In the genomic region with DNA sequence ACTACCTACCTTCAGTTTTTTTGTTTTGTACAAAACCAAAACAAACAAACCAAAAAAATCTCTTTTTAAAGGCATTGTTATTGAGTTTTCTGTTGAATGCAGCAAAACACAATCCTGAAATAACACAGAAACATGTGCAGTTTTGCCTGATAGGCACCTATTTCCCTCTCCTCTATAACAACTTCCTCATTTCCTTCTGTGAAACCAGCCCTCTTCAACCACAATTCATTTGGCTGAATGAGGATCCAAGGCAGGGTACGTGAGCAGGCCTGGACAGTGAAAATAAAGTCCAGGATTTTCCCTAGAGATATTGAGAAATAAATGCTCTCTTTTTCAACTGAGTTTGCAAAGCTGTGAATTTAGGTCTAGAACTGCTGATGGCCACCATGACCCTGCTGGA, we compare ENCODE assay signal across 24 cellular contexts.
"Had no signal": no experiment of that assay in that cellular context is flagged by ENCODE, and none has a peak within 500 bp of the region (broad histone marks: within the 10 kb centered on the region; RNA-seq: fewer than 3 reads in every experiment).

No MANE protein-coding gene starts in this region.

- H3K27ac Mint-ChIP-seq: activated naive CD4-positive, alpha-beta T cell treated with anti-CD3 and anti-CD28 coated beads, Interleukin-2, amount 10 ng/mL, durations not matched to agents 7 days and 5 days; activated naive CD8-positive, alpha-beta T cell treated with anti-CD3 and anti-CD28 coated beads, Interleukin-2, amount 50 U/mL, for 24 hours; endodermal cell; natural killer cell treated with Interleukin-12 subunit alpha and Interleukin-12 subunit beta and Interleukin-15 and Interleukin-18, amount 100 ng/mL, for 72 hours; stimulated activated effector memory CD8-positive, alpha-beta T cell treated with anti-CD3 and anti-CD28 coated beads, Interleukin-12 subunit alpha, Interleukin-12 subunit beta, amount 100 ng/mL, for 72 hours had no signal

- H3K36me3 Mint-ChIP-seq: activated naive CD4-positive, alpha-beta T cell treated with anti-CD3 and anti-CD28 coated beads, Interleukin-2, amount 10 ng/mL, durations not matched to agents 7 days and 5 days; natural killer cell treated with Interleukin-12 subunit alpha and Interleukin-12 subunit beta and Interleukin-15 and Interleukin-18, amount 100 ng/mL, for 72 hours; stimulated activated effector memory CD8-positive, alpha-beta T cell treated with anti-CD3 and anti-CD28 coated beads, Interleukin-12 subunit alpha, Interleukin-12 subunit beta, amount 100 ng/mL, for 72 hours had no signal

- H3K4me1 Mint-ChIP-seq: activated naive CD4-positive, alpha-beta T cell treated with anti-CD3 and anti-CD28 coated beads, Interleukin-2, amount 10 ng/mL, durations not matched to agents 7 days and 5 days; activated naive CD8-positive, alpha-beta T cell treated with anti-CD3 and anti-CD28 coated beads, Interleukin-2, amount 50 U/mL, for 24 hours; stimulated activated effector memory CD8-positive, alpha-beta T cell treated with anti-CD3 and anti-CD28 coated beads, Interleukin-12 subunit alpha, Interleukin-12 subunit beta, amount 100 ng/mL, for 72 hours had no signal

- DNase-seq: activated CD4-positive, alpha-beta T cell treated with anti-CD3 and anti-CD28 coated beads for 1 hour; activated CD8-positive, alpha-beta memory T cell treated with anti-CD3 and anti-CD28 coated beads for 24 hours; activated CD8-positive, alpha-beta memory T cell treated with anti-CD3 and anti-CD28 coated beads, Interleukin-2, amount 50 U/mL, for 48 hours; activated effector memory CD4-positive, alpha-beta T cell treated with Interleukin-2 at 50 U/mL for 16 hours; activated naive CD4-positive, alpha-beta T cell treated with anti-CD3 and anti-CD28 coated beads, Interleukin-2, amount 10 ng/mL, durations not matched to agents 7 days and 5 days; activated naive CD8-positive, alpha-beta T cell treated with anti-CD3 and anti-CD28 coated beads, Interleukin-2, amount 50 U/mL, for 24 hours; activated T-cell treated with anti-CD3 and anti-CD28 coated beads, Interleukin-2, amount 50 U/mL, for 48 hours; aorta; brain microvascular endothelial cell; central memory CD4-positive, alpha-beta T cell; dorsolateral prefrontal cortex; endodermal cell; foreskin keratinocyte; left cardiac atrium; mesendoderm; right lobe of liver; small intestine; stimulated activated CD4-positive, alpha-beta T cell treated with anti-CD3 and anti-CD28 coated beads, Interleukin-15, amount 100 ng/mL, for 24 hours; stimulated activated CD4-positive, alpha-beta T cell treated with anti-CD3 and anti-CD28 coated beads, Interleukin-4, amount 100 ng/mL, for 1 hour; T1000; WERI-Rb-1 had no signal

- FAIRE-seq: colon, small intestine had no signal

- H3K4me3 Mint-ChIP-seq: activated naive CD4-positive, alpha-beta T cell treated with anti-CD3 and anti-CD28 coated beads, Interleukin-2, amount 10 ng/mL, durations not matched to agents 7 days and 5 days; activated naive CD8-positive, alpha-beta T cell treated with anti-CD3 and anti-CD28 coated beads, Interleukin-2, amount 50 U/mL, for 24 hours; endodermal cell; natural killer cell treated with Interleukin-12 subunit alpha and Interleukin-12 subunit beta and Interleukin-15 and Interleukin-18, amount 100 ng/mL, for 72 hours; stimulated activated effector memory CD8-positive, alpha-beta T cell treated with anti-CD3 and anti-CD28 coated beads, Interleukin-12 subunit alpha, Interleukin-12 subunit beta, amount 100 ng/mL, for 72 hours had no signal

- H3K27me3 Mint-ChIP-seq: activated naive CD8-positive, alpha-beta T cell treated with anti-CD3 and anti-CD28 coated beads, Interleukin-2, amount 50 U/mL, for 24 hours had no signal

- H3K9me3 Mint-ChIP-seq: activated naive CD4-positive, alpha-beta T cell treated with anti-CD3 and anti-CD28 coated beads, Interleukin-2, amount 10 ng/mL, durations not matched to agents 7 days and 5 days; activated naive CD8-positive, alpha-beta T cell treated with anti-CD3 and anti-CD28 coated beads, Interleukin-2, amount 50 U/mL, for 24 hours; endodermal cell; natural killer cell treated with Interleukin-12 subunit alpha and Interleukin-12 subunit beta and Interleukin-15 and Interleukin-18, amount 100 ng/mL, for 72 hours; stimulated activated effector memory CD8-positive, alpha-beta T cell treated with anti-CD3 and anti-CD28 coated beads, Interleukin-12 subunit alpha, Interleukin-12 subunit beta, amount 100 ng/mL, for 72 hours had no signal
